In the genomic region with DNA sequence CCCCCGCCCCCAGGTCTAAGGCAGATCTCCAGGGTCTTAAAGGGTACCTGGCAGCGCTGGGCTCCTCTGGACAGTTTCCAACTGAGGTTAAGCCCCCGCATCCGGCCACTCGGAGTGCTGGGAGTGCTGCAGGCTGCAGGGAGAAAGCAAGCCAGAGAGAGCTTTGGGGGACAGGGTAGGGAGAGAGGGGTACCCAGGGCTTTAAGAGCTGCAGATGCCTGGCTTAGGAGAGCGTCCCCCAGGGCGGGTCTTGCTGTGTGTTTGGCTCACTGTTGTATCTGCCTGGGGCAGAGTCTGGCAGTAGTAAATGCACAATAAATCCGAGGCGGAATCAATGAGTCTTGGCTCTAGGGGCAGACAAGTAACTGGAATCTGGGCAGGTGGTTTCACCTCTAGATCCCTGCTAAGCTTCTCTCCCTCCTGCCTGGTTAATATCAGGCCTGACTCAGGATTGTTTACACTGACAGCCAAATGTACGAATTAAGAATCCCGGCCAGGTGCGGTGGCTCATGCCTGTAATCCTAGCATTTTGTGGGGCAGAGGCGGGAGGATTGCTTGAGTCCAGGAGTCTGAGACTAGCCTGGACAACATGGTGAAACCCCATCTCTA, we compare ENCODE assay signal across 18 cellular contexts. TPM values are rescaled to one million over a fixed set of nuclear protein-coding genes. Genes with fewer than 3 reads are reported as not detected.
DNase-seq lines count a peak whose midpoint lies in the region; ATAC-seq, FAIRE-seq and TF ChIP-seq lines count a peak whose summit lies in the region.
"Had no signal": no experiment of that assay in that cellular context is flagged by ENCODE, and none has a peak within 500 bp of the region (broad histone marks: within the 10 kb centered on the region; RNA-seq: fewer than 3 reads in every experiment).

No MANE protein-coding gene starts in this region.

- H3K36me3 Mint-ChIP-seq in CD4-positive, CD25-positive, alpha-beta regulatory T cell: no peaks in the 10 kb centered on the region
- H3K36me3 Mint-ChIP-seq in WTC11 (no peaks in the 10 kb centered on the region), HFFc6 (ENCODE audit: low read depth) (no peaks in the 10 kb centered on the region)
- H3K36me3 Mint-ChIP-seq: activated naive CD8-positive, alpha-beta T cell treated with anti-CD3 and anti-CD28 coated beads for 36 hours had no signal

- CTCF ChIA-PET in WTC11 (lab: Charles Lee): interaction anchor here (1.1 to 2.4 kb wide), 7 partner anchors 10 to 190 kb away, joined by 3 to 8 read pairs (median 4); partner anchors contain the start of genes KMT5C and TMEM238

- H3K27me3 ChIP-seq in CD4-positive, CD25-positive, alpha-beta regulatory T cell (ENCODE audit: control insufficient read depth, insufficient read depth, low read length): peaks cover 18% of the 10 kb centered on the region

- H3K4me3 Mint-ChIP-seq in CD4-positive, CD25-positive, alpha-beta regulatory T cell: peak overlapping the region; percentile 23 to 61 (median 40)
- peak overlapping the region; percentile 49 for H3K4me3 Mint-ChIP-seq in WTC11
- no peak overlapping the region for H3K4me3 Mint-ChIP-seq in HFFc6
- H3K4me3 Mint-ChIP-seq: activated B cell treated with CpG ODN at 0.5 μM for 24 hours; activated naive CD8-positive, alpha-beta T cell treated with anti-CD3 and anti-CD28 coated beads for 36 hours; central memory CD8-positive, alpha-beta T cell had no signal

- H3K27ac ChIP-seq in CD4-positive, CD25-positive, alpha-beta regulatory T cell (ENCODE audit: insufficient read depth, low read length, poor library complexity, severe bottlenecking): no peak overlapping the region
- H3K27ac ChIP-seq: BLaER1 had no signal

- no peak overlapping the region for H3K4me3 ChIP-seq in CD4-positive, CD25-positive, alpha-beta regulatory T cell (ENCODE audit: low read depth, low read length)

- TF ChIP-seq CTCF in WTC11 (IDR thresholded peaks at IDR 0.05) (no peak), HFFc6 (IDR thresholded peaks at IDR 0.05) (no peak)

- peak; percentile 41 for FAIRE-seq in G401.6 (lab: Jason Lieb, UNC)

- H3K4me1 ChIP-seq in CD4-positive, CD25-positive, alpha-beta regulatory T cell (ENCODE audit: control insufficient read depth, insufficient read depth, low read length, poor library complexity, severe bottlenecking): peaks cover 20% of the 10 kb centered on the region

- peaks cover 0 to 29% (median 13%) of the 10 kb centered on the region in 4 donors for H3K4me1 Mint-ChIP-seq in CD4-positive, CD25-positive, alpha-beta regulatory T cell
- H3K4me1 Mint-ChIP-seq in WTC11: peaks cover 27% of the 10 kb centered on the region
- no peaks in the 10 kb centered on the region for H3K4me1 Mint-ChIP-seq in HFFc6 (ENCODE audit: low read depth)

- no peak for DNase-seq in CD4-positive, CD25-positive, alpha-beta regulatory T cell
- DNase-seq in WTC11 (ENCODE audit: low spot score) (no peak), iPS-NIHi11 (ENCODE audit: low spot score) (peak; percentile 59), HFFc6 (no peak)
- DNase-seq: activated B cell treated with CpG ODN at 0.5 μM for 24 hours; activated CD8-positive, alpha-beta memory T cell treated with anti-CD3 and anti-CD28 coated beads, Interleukin-2, amount 50 U/mL, for 4 hours; activated naive CD8-positive, alpha-beta T cell treated with anti-CD3 and anti-CD28 coated beads for 36 hours; EL; left cardiac atrium; retina; SW 1271 had no signal

- no peaks in the 10 kb centered on the region for H3K9me3 ChIP-seq in CD4-positive, CD25-positive, alpha-beta regulatory T cell (ENCODE audit: control insufficient read depth in 2 of 2, low read length in 2 of 2)
- H3K9me3 ChIP-seq: BLaER1 had no signal

- ATAC-seq in CD4-positive, CD25-positive, alpha-beta regulatory T cell (ENCODE audit: low read depth in 2 of 2): no peak
- ATAC-seq in WTC11 (no peak), GM21367 (IDR thresholded peaks at IDR 0.05; ENCODE audit: unreplicated experiment) (no peak), HG03097 (IDR thresholded peaks at IDR 0.05; ENCODE audit: low FRiP score, unreplicated experiment) (no peak), GM18909 (IDR thresholded peaks at IDR 0.05; ENCODE audit: poor library complexity, unreplicated experiment) (no peak)

- peaks cover 0 to 3% (median 0%) of the 10 kb centered on the region in 7 donors for H3K9me3 Mint-ChIP-seq in CD4-positive, CD25-positive, alpha-beta regulatory T cell
- no peaks in the 10 kb centered on the region for H3K9me3 Mint-ChIP-seq in WTC11
- no peaks in the 10 kb centered on the region for H3K9me3 Mint-ChIP-seq in HFFc6
- H3K9me3 Mint-ChIP-seq: activated B cell treated with CpG ODN at 0.5 μM for 24 hours; activated naive CD8-positive, alpha-beta T cell treated with anti-CD3 and anti-CD28 coated beads for 36 hours; central memory CD8-positive, alpha-beta T cell had no signal

- POLR2A ChIA-PET in WTC11 (lab: Charles Lee): interaction anchor here (1.5 kb wide), 1 partner anchor 16 kb away, joined by 4 read pairs; the partner anchor contains the start of gene KMT5C

- peaks cover 60% of the 10 kb centered on the region for H3K27me3 Mint-ChIP-seq in CD4-positive, CD25-positive, alpha-beta regulatory T cell
- peaks cover 88% of the 10 kb centered on the region for H3K27me3 Mint-ChIP-seq in WTC11 (ENCODE audit: low read depth)
- peaks cover 18% of the 10 kb centered on the region for H3K27me3 Mint-ChIP-seq in HFFc6 (ENCODE audit: insufficient read depth)

- peak overlapping the region in 1 of 3 donors; percentile 43 for H3K27ac Mint-ChIP-seq in CD4-positive, CD25-positive, alpha-beta regulatory T cell
- no peak overlapping the region for H3K27ac Mint-ChIP-seq in WTC11
- H3K27ac Mint-ChIP-seq in HFFc6: no peak overlapping the region
- H3K27ac Mint-ChIP-seq: activated B cell treated with CpG ODN at 0.5 μM for 24 hours; activated naive CD8-positive, alpha-beta T cell treated with anti-CD3 and anti-CD28 coated beads for 36 hours had no signal

- H3K36me3 ChIP-seq in CD4-positive, CD25-positive, alpha-beta regulatory T cell (ENCODE audit: control insufficient read depth, insufficient read depth, low read length): no peaks in the 10 kb centered on the region
- H3K36me3 ChIP-seq: BLaER1 had no signal

TF ChIP-seq in WTC11, 78 proteins besides CTCF, POLR2A, EP300 and RAD21 (continues in another document):
- TF ChIP-seq IRF2 (CRISPR knock-in tag; IDR thresholded peaks at IDR 0.05; ENCODE audit: borderline replicate concordance, low read depth) (no peak), TCF7 (CRISPR knock-in tag; IDR thresholded peaks at IDR 0.05; ENCODE audit: low read depth) (no peak)
- TF ChIP-seq, protein P1, sequence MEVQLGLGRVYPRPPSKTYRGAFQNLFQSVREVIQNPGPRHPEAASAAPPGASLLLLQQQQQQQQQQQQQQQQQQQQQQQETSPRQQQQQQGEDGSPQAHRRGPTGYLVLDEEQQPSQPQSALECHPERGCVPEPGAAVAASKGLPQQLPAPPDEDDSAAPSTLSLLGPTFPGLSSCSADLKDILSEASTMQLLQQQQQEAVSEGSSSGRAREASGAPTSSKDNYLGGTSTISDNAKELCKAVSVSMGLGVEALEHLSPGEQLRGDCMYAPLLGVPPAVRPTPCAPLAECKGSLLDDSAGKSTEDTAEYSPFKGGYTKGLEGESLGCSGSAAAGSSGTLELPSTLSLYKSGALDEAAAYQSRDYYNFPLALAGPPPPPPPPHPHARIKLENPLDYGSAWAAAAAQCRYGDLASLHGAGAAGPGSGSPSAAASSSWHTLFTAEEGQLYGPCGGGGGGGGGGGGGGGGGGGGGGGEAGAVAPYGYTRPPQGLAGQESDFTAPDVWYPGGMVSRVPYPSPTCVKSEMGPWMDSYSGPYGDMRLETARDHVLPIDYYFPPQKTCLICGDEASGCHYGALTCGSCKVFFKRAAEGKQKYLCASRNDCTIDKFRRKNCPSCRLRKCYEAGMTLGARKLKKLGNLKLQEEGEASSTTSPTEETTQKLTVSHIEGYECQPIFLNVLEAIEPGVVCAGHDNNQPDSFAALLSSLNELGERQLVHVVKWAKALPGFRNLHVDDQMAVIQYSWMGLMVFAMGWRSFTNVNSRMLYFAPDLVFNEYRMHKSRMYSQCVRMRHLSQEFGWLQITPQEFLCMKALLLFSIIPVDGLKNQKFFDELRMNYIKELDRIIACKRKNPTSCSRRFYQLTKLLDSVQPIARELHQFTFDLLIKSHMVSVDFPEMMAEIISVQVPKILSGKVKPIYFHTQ (CRISPR knock-in tag; IDR thresholded peaks at IDR 0.05): no peak

RNA-seq across cellular contexts. Expression of gene COX6B2, which starts 0.8 kb away (rescaled TPM):
- total RNA-seq in CD4-positive, CD25-positive, alpha-beta regulatory T cell: 0.57 TPM
- not detected for polyA plus RNA-seq in CD4-positive, CD25-positive, alpha-beta regulatory T cell
- 4.1 to 8.0 TPM (median 4.3 TPM) in 3 replicates for total RNA-seq in WTC11 (2021)
- total RNA-seq in HFFc6 (2021; fragmentation: NEBNext Ultra II Directional; extraction: Animal tissue kit (Norgen Biotek cat#: 25700)): not detected
- total RNA-seq: activated B cell treated with CpG ODN at 0.5 μM for 24 hours; activated naive CD8-positive, alpha-beta T cell treated with anti-CD3 and anti-CD28 coated beads for 36 hours; left cardiac atrium had no signal

RNA-seq across cellular contexts. Expression of gene GARIN5B, which starts 7.7 kb away (rescaled TPM):
- total RNA-seq in CD4-positive, CD25-positive, alpha-beta regulatory T cell: not detected
- not detected for polyA plus RNA-seq in CD4-positive, CD25-positive, alpha-beta regulatory T cell
- 0.07 to 0.09 TPM in 2 of 3 replicates, not detected in the other for total RNA-seq in WTC11 (2021)
- under 1 TPM in 1 of 6 experiments, not detected in 5; 0.05 TPM for total RNA-seq in HFFc6 (2021; fragmentation: NEBNext Ultra II Directional; extraction: Animal tissue kit (Norgen Biotek cat#: 25700))
- total RNA-seq: activated B cell treated with CpG ODN at 0.5 μM for 24 hours; activated naive CD8-positive, alpha-beta T cell treated with anti-CD3 and anti-CD28 coated beads for 36 hours; left cardiac atrium; myocyte had no signal

RNA-seq across cellular contexts. Expression of gene IL11, which starts 14.9 kb away (rescaled TPM):
- not detected for total RNA-seq in CD4-positive, CD25-positive, alpha-beta regulatory T cell
- not detected for polyA plus RNA-seq in CD4-positive, CD25-positive, alpha-beta regulatory T cell
- 1.2 to 1.8 TPM (median 1.6 TPM) in 3 replicates for total RNA-seq in WTC11 (2021)
- total RNA-seq in HFFc6 (2021; fragmentation: NEBNext Ultra II Directional; extraction: Animal tissue kit (Norgen Biotek cat#: 25700)): 10 to 100 TPM; 22.2 to 43.4 (median 36.1) TPM
- total RNA-seq: activated B cell treated with CpG ODN at 0.5 μM for 24 hours; activated naive CD8-positive, alpha-beta T cell treated with anti-CD3 and anti-CD28 coated beads for 36 hours; left cardiac atrium had no signal

RNA-seq across cellular contexts. Expression of gene KMT5C, which starts 15.6 kb away (rescaled TPM):
- total RNA-seq in CD4-positive, CD25-positive, alpha-beta regulatory T cell: 69.6 TPM
- polyA plus RNA-seq in CD4-positive, CD25-positive, alpha-beta regulatory T cell: 1 to 10 TPM in 3 of 4 donors, under 1 TPM in 1; 0.98 to 1.6 (median 1.2) TPM
- 49.1 to 63.1 TPM (median 52.3 TPM) in 3 replicates for total RNA-seq in WTC11 (2021)
- total RNA-seq in HFFc6 (2021; fragmentation: NEBNext Ultra II Directional; extraction: Animal tissue kit (Norgen Biotek cat#: 25700)): 1 to 10 TPM; 3.8 to 6.2 (median 4.4) TPM

RNA-seq across cellular contexts. Expression of gene TMEM190, which starts 21.3 kb away (rescaled TPM):
- total RNA-seq in CD4-positive, CD25-positive, alpha-beta regulatory T cell: not detected
- not detected for polyA plus RNA-seq in CD4-positive, CD25-positive, alpha-beta regulatory T cell
- 0.33 to 2.6 TPM (median 0.82 TPM) in 3 replicates for total RNA-seq in WTC11 (2021)
- total RNA-seq in HFFc6 (2021; fragmentation: NEBNext Ultra II Directional; extraction: Animal tissue kit (Norgen Biotek cat#: 25700)): 1 to 10 TPM in 1 of 6 experiments, under 1 TPM in 2, not detected in 3; 0.33 to 1.1 (median 0.61) TPM
- total RNA-seq: activated B cell treated with CpG ODN at 0.5 μM for 24 hours; activated naive CD8-positive, alpha-beta T cell treated with anti-CD3 and anti-CD28 coated beads for 36 hours; left cardiac atrium; myocyte had no signal
